Comparison of ENCODE assay signal across 10 cellular contexts in the genomic region with DNA sequence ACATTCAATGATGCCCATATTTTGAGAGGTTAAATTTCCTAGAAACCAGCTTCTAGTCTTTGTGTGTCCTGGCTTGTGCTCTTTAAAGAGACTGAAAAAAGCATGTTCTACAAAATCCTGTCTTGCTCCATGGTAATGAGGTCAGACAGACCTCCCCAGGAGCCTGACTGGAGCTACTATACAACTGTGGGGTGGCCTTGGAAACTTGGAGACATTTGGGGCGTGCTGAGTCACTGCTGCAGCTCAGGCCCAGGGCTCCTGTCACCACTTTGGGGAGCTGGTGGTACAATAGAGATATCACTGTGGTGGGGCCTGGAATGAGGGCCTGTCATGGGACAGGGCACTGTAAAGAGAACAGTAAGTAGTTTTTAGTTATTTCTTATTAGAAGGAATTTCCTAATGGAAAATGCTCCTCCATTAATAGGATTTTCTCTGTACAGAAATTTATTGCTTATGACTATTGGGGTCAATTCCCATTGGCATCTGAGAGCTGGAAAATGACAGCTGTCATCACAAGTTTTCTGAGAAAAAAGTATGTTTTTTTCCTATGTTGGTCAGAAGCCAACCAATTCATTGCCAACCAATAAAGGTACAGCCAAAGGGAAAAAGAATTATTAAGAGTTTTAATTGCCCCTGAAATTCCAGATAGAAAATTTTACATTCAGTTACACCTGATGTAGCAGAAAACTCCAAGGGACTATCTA.
DNase-seq lines count a peak whose midpoint lies in the region; ATAC-seq, FAIRE-seq and TF ChIP-seq lines count a peak whose summit lies in the region.
"Had no signal": no experiment of that assay in that cellular context is flagged by ENCODE, and none has a peak within 500 bp of the region (broad histone marks: within the 10 kb centered on the region; RNA-seq: fewer than 3 reads in every experiment).

No MANE protein-coding gene starts in this region.

- peak overlapping the region; percentile 21 for H3K4me3 ChIP-seq in astrocyte (ENCODE audit: insufficient read depth, low read depth, low read length)
- no peak overlapping the region for H3K4me3 ChIP-seq in heart right ventricle

- H3K9me3 Mint-ChIP-seq in astrocyte (ENCODE audit: unreplicated experiment) (no peaks in the 10 kb centered on the region), CD14-positive monocyte (peaks cover 0 to 3% (median 0%) of the 10 kb centered on the region in 7 donors)

- ATAC-seq in heart right ventricle (peak; percentile 21 to 60 (median 43)), sciatic nerve (peak; percentile 26), GM19455 (IDR thresholded peaks at IDR 0.05; ENCODE audit: unreplicated experiment) (no peak)

- H3K79me2 ChIP-seq in astrocyte (ENCODE audit: insufficient read depth, low read length) = no peaks in the 10 kb centered on the region

- H3K36me3 ChIP-seq in astrocyte (ENCODE audit: insufficient read depth, low read length) (no peaks in the 10 kb centered on the region), heart right ventricle (no peaks in the 10 kb centered on the region)

- H3K9me3 ChIP-seq in astrocyte (ENCODE audit: insufficient read depth, low read depth, low read length) (no peaks in the 10 kb centered on the region), heart right ventricle (no peaks in the 10 kb centered on the region)

- no peak for FAIRE-seq in astrocyte (lab: Jason Lieb, UNC)

- H3K9ac ChIP-seq in astrocyte (ENCODE audit: low read length) = peak overlapping the region; percentile 49

- no peaks in the 10 kb centered on the region for H3K36me3 Mint-ChIP-seq in astrocyte (ENCODE audit: low read depth, unreplicated experiment)
- no peaks in the 10 kb centered on the region for H3K36me3 Mint-ChIP-seq in CD14-positive monocyte
- H3K36me3 Mint-ChIP-seq: activated naive CD8-positive, alpha-beta T cell had no signal

- peaks cover 43% of the 10 kb centered on the region for H3K4me1 Mint-ChIP-seq in astrocyte (ENCODE audit: low read depth, unreplicated experiment)
- H3K4me1 Mint-ChIP-seq in CD14-positive monocyte = no peaks in the 10 kb centered on the region

- no peak for TF ChIP-seq CTCF in astrocyte (IDR thresholded peaks at IDR 0.05; ENCODE audit: insufficient read depth, low read depth, low read length)
- TF ChIP-seq CTCF in heart right ventricle (IDR thresholded peaks at IDR 0.05) = no peak
- TF ChIP-seq CTCF in CD14-positive monocyte (IDR thresholded peaks at IDR 0.05) = no peak

- H3K4me3 Mint-ChIP-seq in astrocyte (ENCODE audit: unreplicated experiment) (no peak overlapping the region), CD14-positive monocyte (no peak overlapping the region)
- H3K4me3 Mint-ChIP-seq: activated naive CD8-positive, alpha-beta T cell had no signal

- WGBS in heart right ventricle, 2 donors = 71 to 88% methylated on average over 1 of the region's 1 CpG

- intact Hi-C loops in heart right ventricle (cut with DNase I) (no loop called here), sciatic nerve (cut with DNase I) (no loop called here), CD14-positive monocyte (cut with micrococcal nuclease) (no loop called here)

- peaks cover 37% of the 10 kb centered on the region for H3K4me1 ChIP-seq in astrocyte (ENCODE audit: insufficient read depth, low read length)
- H3K4me1 ChIP-seq in heart right ventricle = peaks cover 16 to 33% (median 26%) of the 10 kb centered on the region in 9 donors

- H3K27ac Mint-ChIP-seq in astrocyte (ENCODE audit: unreplicated experiment) = peak overlapping the region; percentile 92
- H3K27ac Mint-ChIP-seq in CD14-positive monocyte = no peak overlapping the region
- H3K27ac Mint-ChIP-seq: activated naive CD8-positive, alpha-beta T cell had no signal

- H2AFZ ChIP-seq in astrocyte (ENCODE audit: low read depth, low read length) = peak overlapping the region; percentile 12

- no peaks in the 10 kb centered on the region for H3K27me3 ChIP-seq in astrocyte (ENCODE audit: insufficient read depth, low read length)
- H3K27me3 ChIP-seq in heart right ventricle = no peaks in the 10 kb centered on the region

- H4K20me1 ChIP-seq in astrocyte (ENCODE audit: insufficient read depth, low read length) = no peaks in the 10 kb centered on the region

- DNase-seq in H4 (ENCODE audit: low spot score) = peak; percentile 43
- DNase-seq in astrocyte (ENCODE audit: low read depth) = peak; percentile 53
- DNase-seq in heart right ventricle = peak in 1 of 2 donors; percentile 23
- no peak for DNase-seq in sciatic nerve (ENCODE audit: low spot score)
- DNase-seq in NCI-H524 treated with DMSO at 0.1 percent for 48 hours (lab: John Stamatoyannopoulos, UW) = no peak
- DNase-seq in cerebellum (ENCODE audit: low spot score) = no peak
- no peak for DNase-seq in CD14-positive monocyte (ENCODE audit: low spot score)

- peak overlapping the region; percentile 76 for H3K4me2 ChIP-seq in astrocyte (ENCODE audit: low read length)

- no peaks in the 10 kb centered on the region for H3K27me3 Mint-ChIP-seq in astrocyte (ENCODE audit: low read depth, unreplicated experiment)
- H3K27me3 Mint-ChIP-seq in CD14-positive monocyte (ENCODE audit: low read depth in 3 of 3) = peaks cover 3 to 9% (median 3%) of the 10 kb centered on the region in 3 donors

- H3K27ac ChIP-seq in astrocyte (ENCODE audit: low read depth, low read length) = peak overlapping the region; percentile 63
- peak overlapping the region in 9 of 10 donors; percentile 16 to 79 (median 59) for H3K27ac ChIP-seq in heart right ventricle
- H3K27ac ChIP-seq: VCaP had no signal

Comparison
In these comparisons a context has a peak if more than half of its experiments do, and no peak if none do; other contexts are left out.
1. DNase-seq: peak in H4 (single experiment) and astrocyte (single experiment); none in sciatic nerve (single experiment), NCI-H524 treated with DMSO at 0.1 percent for 48 hours (single experiment), cerebellum (single experiment) and CD14-positive monocyte (single experiment).